1 cellular context compared by ENCODE assay signal in the genomic region with DNA sequence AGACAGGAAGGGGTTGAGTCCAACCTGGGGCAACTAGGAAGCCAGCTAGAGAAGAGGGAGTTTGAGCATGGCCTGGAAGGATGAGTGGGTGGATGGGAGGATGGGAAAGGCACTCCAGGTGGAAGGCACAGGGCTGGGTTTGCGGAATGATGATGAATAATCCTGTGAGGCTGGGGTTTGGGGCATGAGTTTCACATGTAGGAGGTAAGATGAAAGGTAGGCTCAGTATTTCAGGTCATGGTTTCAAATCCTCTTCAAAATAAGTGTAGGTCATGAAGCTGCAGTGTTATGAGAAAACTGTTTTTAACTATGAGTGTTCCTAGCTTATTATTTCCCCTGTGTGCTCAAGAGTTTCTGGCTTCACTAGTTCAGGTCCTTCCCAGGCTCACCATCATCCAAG.
TF ChIP-seq lines count a peak whose summit lies in the region.

No MANE protein-coding gene starts in this region.

TF ChIP-seq in GM12878, 131 proteins besides CTCF, POLR2A, EP300 and RAD21 (continued from another document and continues in another):
- no peak for TF ChIP-seq BACH1 (IDR thresholded peaks at IDR 0.05; ENCODE audit: borderline replicate concordance)
- TF ChIP-seq, protein P1, sequence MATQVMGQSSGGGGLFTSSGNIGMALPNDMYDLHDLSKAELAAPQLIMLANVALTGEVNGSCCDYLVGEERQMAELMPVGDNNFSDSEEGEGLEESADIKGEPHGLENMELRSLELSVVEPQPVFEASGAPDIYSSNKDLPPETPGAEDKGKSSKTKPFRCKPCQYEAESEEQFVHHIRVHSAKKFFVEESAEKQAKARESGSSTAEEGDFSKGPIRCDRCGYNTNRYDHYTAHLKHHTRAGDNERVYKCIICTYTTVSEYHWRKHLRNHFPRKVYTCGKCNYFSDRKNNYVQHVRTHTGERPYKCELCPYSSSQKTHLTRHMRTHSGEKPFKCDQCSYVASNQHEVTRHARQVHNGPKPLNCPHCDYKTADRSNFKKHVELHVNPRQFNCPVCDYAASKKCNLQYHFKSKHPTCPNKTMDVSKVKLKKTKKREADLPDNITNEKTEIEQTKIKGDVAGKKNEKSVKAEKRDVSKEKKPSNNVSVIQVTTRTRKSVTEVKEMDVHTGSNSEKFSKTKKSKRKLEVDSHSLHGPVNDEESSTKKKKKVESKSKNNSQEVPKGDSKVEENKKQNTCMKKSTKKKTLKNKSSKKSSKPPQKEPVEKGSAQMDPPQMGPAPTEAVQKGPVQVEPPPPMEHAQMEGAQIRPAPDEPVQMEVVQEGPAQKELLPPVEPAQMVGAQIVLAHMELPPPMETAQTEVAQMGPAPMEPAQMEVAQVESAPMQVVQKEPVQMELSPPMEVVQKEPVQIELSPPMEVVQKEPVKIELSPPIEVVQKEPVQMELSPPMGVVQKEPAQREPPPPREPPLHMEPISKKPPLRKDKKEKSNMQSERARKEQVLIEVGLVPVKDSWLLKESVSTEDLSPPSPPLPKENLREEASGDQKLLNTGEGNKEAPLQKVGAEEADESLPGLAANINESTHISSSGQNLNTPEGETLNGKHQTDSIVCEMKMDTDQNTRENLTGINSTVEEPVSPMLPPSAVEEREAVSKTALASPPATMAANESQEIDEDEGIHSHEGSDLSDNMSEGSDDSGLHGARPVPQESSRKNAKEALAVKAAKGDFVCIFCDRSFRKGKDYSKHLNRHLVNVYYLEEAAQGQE (IDR thresholded peaks at IDR 0.05; ENCODE audit: low read depth, low read length): no peak
- no peak for TF ChIP-seq POLR2AphosphoS2 (IDR thresholded peaks at IDR 0.05; ENCODE audit: low read depth, low read length)
- TF ChIP-seq SMAD1 (IDR thresholded peaks at IDR 0.05; ENCODE audit: low read depth, partially characterized antibody): no peak
- TF ChIP-seq POU2F2 (IDR thresholded peaks at IDR 0.05; ENCODE audit: borderline replicate concordance, low read depth, low read length): no peak
- TF ChIP-seq LARP7 (IDR thresholded peaks at IDR 0.05): no peak
- TF ChIP-seq MTA2 (IDR thresholded peaks at IDR 0.05; ENCODE audit: low read depth): peak; percentile 43; the same call in 1 of the 2 replicates
- TF ChIP-seq RUNX3 (IDR thresholded peaks at IDR 0.05; ENCODE audit: low read length): peak; percentile 83
- no peak for TF ChIP-seq RAD51 (IDR thresholded peaks at IDR 0.05)
- TF ChIP-seq PBX3 (IDR thresholded peaks at IDR 0.05; ENCODE audit: insufficient replicate concordance, low read depth, low read length): no peak
- TF ChIP-seq SPI1 (IDR thresholded peaks at IDR 0.05; ENCODE audit: borderline replicate concordance, insufficient read depth, low read depth, low read length): peak; percentile 80
- TF ChIP-seq, protein P2, sequence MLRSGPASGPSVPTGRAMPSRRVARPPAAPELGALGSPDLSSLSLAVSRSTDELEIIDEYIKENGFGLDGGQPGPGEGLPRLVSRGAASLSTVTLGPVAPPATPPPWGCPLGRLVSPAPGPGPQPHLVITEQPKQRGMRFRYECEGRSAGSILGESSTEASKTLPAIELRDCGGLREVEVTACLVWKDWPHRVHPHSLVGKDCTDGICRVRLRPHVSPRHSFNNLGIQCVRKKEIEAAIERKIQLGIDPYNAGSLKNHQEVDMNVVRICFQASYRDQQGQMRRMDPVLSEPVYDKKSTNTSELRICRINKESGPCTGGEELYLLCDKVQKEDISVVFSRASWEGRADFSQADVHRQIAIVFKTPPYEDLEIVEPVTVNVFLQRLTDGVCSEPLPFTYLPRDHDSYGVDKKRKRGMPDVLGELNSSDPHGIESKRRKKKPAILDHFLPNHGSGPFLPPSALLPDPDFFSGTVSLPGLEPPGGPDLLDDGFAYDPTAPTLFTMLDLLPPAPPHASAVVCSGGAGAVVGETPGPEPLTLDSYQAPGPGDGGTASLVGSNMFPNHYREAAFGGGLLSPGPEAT (IDR thresholded peaks at IDR 0.05; ENCODE audit: low read depth): peak; percentile 84
- TF ChIP-seq TCF7 (IDR thresholded peaks at IDR 0.05; ENCODE audit: borderline replicate concordance): 0 out of 2 replicates have a peak, but pooled peaks have one; percentile 23
- TF ChIP-seq DPF2 (IDR thresholded peaks at IDR 0.05): 0 out of 2 replicates have a peak, but pooled peaks have one; percentile 48
- TF ChIP-seq STAT3 (IDR thresholded peaks at IDR 0.05; ENCODE audit: low read depth, low read length): no peak
- TF ChIP-seq PML (IDR thresholded peaks at IDR 0.05; ENCODE audit: low read length): no peak
- TF ChIP-seq MEF2A (IDR thresholded peaks at IDR 0.05; ENCODE audit: insufficient read depth, low read depth, low read length): 0 out of 2 replicates have a peak, but pooled peaks have one; percentile 55
- TF ChIP-seq, protein P3, sequence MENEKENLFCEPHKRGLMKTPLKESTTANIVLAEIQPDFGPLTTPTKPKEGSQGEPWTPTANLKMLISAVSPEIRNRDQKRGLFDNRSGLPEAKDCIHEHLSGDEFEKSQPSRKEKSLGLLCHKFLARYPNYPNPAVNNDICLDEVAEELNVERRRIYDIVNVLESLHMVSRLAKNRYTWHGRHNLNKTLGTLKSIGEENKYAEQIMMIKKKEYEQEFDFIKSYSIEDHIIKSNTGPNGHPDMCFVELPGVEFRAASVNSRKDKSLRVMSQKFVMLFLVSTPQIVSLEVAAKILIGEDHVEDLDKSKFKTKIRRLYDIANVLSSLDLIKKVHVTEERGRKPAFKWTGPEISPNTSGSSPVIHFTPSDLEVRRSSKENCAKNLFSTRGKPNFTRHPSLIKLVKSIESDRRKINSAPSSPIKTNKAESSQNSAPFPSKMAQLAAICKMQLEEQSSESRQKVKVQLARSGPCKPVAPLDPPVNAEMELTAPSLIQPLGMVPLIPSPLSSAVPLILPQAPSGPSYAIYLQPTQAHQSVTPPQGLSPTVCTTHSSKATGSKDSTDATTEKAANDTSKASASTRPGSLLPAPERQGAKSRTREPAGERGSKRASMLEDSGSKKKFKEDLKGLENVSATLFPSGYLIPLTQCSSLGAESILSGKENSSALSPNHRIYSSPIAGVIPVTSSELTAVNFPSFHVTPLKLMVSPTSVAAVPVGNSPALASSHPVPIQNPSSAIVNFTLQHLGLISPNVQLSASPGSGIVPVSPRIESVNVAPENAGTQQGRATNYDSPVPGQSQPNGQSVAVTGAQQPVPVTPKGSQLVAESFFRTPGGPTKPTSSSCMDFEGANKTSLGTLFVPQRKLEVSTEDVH (IDR thresholded peaks at IDR 0.05; ENCODE audit: low read depth, partially characterized antibody): no peak
- TF ChIP-seq, protein P4, sequence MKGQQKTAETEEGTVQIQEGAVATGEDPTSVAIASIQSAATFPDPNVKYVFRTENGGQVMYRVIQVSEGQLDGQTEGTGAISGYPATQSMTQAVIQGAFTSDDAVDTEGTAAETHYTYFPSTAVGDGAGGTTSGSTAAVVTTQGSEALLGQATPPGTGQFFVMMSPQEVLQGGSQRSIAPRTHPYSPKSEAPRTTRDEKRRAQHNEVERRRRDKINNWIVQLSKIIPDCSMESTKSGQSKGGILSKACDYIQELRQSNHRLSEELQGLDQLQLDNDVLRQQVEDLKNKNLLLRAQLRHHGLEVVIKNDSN (IDR thresholded peaks at IDR 0.05; ENCODE audit: borderline replicate concordance, extremely low read length, insufficient read depth, low read depth, low read length): no peak
- TF ChIP-seq MTA3 (IDR thresholded peaks at IDR 0.05; ENCODE audit: borderline replicate concordance, low read length): peak; percentile 74; the same call in 1 of the 2 replicates
- no peak for TF ChIP-seq STAT1 (conservative IDR thresholded peaks at IDR 0.05)
- TF ChIP-seq, protein P5, sequence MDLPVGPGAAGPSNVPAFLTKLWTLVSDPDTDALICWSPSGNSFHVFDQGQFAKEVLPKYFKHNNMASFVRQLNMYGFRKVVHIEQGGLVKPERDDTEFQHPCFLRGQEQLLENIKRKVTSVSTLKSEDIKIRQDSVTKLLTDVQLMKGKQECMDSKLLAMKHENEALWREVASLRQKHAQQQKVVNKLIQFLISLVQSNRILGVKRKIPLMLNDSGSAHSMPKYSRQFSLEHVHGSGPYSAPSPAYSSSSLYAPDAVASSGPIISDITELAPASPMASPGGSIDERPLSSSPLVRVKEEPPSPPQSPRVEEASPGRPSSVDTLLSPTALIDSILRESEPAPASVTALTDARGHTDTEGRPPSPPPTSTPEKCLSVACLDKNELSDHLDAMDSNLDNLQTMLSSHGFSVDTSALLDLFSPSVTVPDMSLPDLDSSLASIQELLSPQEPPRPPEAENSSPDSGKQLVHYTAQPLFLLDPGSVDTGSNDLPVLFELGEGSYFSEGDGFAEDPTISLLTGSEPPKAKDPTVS (IDR thresholded peaks at IDR 0.05; ENCODE audit: low read depth, low read length): no peak
- no peak for TF ChIP-seq ZNF207 (IDR thresholded peaks at IDR 0.05; ENCODE audit: borderline replicate concordance)
- TF ChIP-seq, protein P6, sequence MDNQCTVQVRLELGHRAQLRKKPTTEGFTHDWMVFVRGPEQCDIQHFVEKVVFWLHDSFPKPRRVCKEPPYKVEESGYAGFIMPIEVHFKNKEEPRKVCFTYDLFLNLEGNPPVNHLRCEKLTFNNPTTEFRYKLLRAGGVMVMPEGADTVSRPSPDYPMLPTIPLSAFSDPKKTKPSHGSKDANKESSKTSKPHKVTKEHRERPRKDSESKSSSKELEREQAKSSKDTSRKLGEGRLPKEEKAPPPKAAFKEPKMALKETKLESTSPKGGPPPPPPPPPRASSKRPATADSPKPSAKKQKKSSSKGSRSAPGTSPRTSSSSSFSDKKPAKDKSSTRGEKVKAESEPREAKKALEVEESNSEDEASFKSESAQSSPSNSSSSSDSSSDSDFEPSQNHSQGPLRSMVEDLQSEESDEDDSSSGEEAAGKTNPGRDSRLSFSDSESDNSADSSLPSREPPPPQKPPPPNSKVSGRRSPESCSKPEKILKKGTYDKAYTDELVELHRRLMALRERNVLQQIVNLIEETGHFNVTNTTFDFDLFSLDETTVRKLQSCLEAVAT (IDR thresholded peaks at IDR 0.05): no peak
- no peak for TF ChIP-seq CREB1 (IDR thresholded peaks at IDR 0.05; ENCODE audit: low read depth)
- TF ChIP-seq CHD1 (IDR thresholded peaks at IDR 0.05; ENCODE audit: low read depth, low read length): no peak
- TF ChIP-seq NR2C2 (IDR thresholded peaks at IDR 0.05; ENCODE audit: borderline replicate concordance, control insufficient read depth, insufficient read length, low read depth): no peak
- TF ChIP-seq, protein P7, sequence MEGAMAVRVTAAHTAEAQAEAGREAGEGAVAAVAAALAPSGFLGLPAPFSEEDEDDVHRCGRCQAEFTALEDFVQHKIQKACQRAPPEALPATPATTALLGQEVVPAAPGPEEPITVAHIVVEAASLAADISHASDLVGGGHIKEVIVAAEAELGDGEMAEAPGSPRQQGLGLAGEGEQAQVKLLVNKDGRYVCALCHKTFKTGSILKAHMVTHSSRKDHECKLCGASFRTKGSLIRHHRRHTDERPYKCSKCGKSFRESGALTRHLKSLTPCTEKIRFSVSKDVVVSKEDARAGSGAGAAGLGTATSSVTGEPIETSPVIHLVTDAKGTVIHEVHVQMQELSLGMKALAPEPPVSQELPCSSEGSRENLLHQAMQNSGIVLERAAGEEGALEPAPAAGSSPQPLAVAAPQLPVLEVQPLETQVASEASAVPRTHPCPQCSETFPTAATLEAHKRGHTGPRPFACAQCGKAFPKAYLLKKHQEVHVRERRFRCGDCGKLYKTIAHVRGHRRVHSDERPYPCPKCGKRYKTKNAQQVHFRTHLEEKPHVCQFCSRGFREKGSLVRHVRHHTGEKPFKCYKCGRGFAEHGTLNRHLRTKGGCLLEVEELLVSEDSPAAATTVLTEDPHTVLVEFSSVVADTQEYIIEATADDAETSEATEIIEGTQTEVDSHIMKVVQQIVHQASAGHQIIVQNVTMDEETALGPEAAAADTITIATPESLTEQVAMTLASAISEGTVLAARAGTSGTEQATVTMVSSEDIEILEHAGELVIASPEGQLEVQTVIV (IDR thresholded peaks at IDR 0.05; ENCODE audit: borderline replicate concordance, partially characterized antibody): no peak
- no peak for TF ChIP-seq SIX5 (IDR thresholded peaks at IDR 0.05; ENCODE audit: low read depth, low read length, severe bottlenecking)
- TF ChIP-seq, protein P8, sequence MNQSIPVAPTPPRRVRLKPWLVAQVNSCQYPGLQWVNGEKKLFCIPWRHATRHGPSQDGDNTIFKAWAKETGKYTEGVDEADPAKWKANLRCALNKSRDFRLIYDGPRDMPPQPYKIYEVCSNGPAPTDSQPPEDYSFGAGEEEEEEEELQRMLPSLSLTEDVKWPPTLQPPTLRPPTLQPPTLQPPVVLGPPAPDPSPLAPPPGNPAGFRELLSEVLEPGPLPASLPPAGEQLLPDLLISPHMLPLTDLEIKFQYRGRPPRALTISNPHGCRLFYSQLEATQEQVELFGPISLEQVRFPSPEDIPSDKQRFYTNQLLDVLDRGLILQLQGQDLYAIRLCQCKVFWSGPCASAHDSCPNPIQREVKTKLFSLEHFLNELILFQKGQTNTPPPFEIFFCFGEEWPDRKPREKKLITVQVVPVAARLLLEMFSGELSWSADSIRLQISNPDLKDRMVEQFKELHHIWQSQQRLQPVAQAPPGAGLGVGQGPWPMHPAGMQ (IDR thresholded peaks at IDR 0.05; ENCODE audit: borderline replicate concordance): no peak
- peak; percentile 85 for TF ChIP-seq NFIC (IDR thresholded peaks at IDR 0.05; ENCODE audit: low read depth, low read length)
- TF ChIP-seq WRNIP1 (IDR thresholded peaks at IDR 0.05; ENCODE audit: borderline replicate concordance, low read depth, low read length): no peak
- no peak for TF ChIP-seq USF2 (IDR thresholded peaks at IDR 0.05; ENCODE audit: borderline replicate concordance, low read depth, low read length)
- TF ChIP-seq BRCA1 (IDR thresholded peaks at IDR 0.05; ENCODE audit: low read depth, low read length): no peak
- no peak for TF ChIP-seq ESRRA (IDR thresholded peaks at IDR 0.05; ENCODE audit: low read length)
- TF ChIP-seq, protein P9, sequence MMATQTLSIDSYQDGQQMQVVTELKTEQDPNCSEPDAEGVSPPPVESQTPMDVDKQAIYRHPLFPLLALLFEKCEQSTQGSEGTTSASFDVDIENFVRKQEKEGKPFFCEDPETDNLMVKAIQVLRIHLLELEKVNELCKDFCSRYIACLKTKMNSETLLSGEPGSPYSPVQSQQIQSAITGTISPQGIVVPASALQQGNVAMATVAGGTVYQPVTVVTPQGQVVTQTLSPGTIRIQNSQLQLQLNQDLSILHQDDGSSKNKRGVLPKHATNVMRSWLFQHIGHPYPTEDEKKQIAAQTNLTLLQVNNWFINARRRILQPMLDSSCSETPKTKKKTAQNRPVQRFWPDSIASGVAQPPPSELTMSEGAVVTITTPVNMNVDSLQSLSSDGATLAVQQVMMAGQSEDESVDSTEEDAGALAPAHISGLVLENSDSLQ (IDR thresholded peaks at IDR 0.05): no peak
- TF ChIP-seq NFXL1 (IDR thresholded peaks at IDR 0.05; ENCODE audit: borderline replicate concordance): no peak
- TF ChIP-seq BCL11A (IDR thresholded peaks at IDR 0.05; ENCODE audit: low read depth, low read length): peak; percentile 67; the same call in 1 of the 2 replicates
